ENCODE assay signal across 29 cellular contexts in the genomic region with DNA sequence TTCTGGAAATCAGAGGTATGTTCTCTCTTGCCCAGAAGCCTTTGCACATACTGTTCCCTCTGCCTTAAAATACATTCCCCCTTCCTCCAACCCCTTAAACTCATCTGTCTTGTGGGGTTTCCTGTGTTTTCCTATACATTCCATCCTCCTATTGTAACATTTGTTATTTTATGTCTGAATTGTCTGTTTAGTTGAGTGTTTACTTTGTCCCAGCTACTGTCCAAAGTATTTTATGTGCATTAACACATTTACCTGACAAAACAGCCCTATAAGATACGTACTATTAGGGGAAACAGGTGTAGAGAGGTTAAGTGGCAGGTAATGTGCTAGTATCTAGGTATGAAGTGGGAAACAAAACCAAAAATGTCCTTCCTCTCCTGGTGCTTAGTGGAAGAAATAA. TPM values are rescaled to one million over a fixed set of nuclear protein-coding genes. Genes with fewer than 3 reads are reported as not detected.
DNase-seq lines count a peak whose midpoint lies in the region; ATAC-seq and TF ChIP-seq lines count a peak whose summit lies in the region.
"Had no signal": no experiment of that assay in that cellular context is flagged by ENCODE, and none has a peak within 500 bp of the region (broad histone marks: within the 10 kb centered on the region; RNA-seq: fewer than 3 reads in every experiment).

No MANE protein-coding gene starts in this region.

- no peaks in the 10 kb centered on the region for H3K9me3 Mint-ChIP-seq in activated T-cell treated with anti-CD3 and anti-CD28 coated beads, Interleukin-2, amount 50 U/mL, for 72 hours
- H3K9me3 Mint-ChIP-seq in activated T-cell treated with anti-CD3 and anti-CD28 coated beads, Interleukin-2, amount 50 U/mL, for 4 hours = no peaks in the 10 kb centered on the region
- H3K9me3 Mint-ChIP-seq in activated T-helper 17 cell treated with anti-CD3 and anti-CD28 coated beads, Interleukin-2, amount 50 U/mL, for 72 hours = no peaks in the 10 kb centered on the region
- H3K9me3 Mint-ChIP-seq in naive thymus-derived CD4-positive, alpha-beta T cell = no peaks in the 10 kb centered on the region

- peaks cover 7 to 70% (median 8%) of the 10 kb centered on the region in 3 experiments for H3K36me3 ChIP-seq in naive thymus-derived CD4-positive, alpha-beta T cell (ENCODE audit: control insufficient read depth in 2 of 3, insufficient read depth in 3 of 3, low read length in 3 of 3)

- H3K36me3 Mint-ChIP-seq in activated T-cell treated with anti-CD3 and anti-CD28 coated beads, Interleukin-2, amount 50 U/mL, for 72 hours (ENCODE audit: insufficient read depth in 2 of 2) = peaks cover 0 to 2% of the 10 kb centered on the region in 2 donors
- H3K36me3 Mint-ChIP-seq in activated T-cell treated with anti-CD3 and anti-CD28 coated beads, Interleukin-2, amount 50 U/mL, for 4 hours (ENCODE audit: insufficient read depth) = peaks cover 23% of the 10 kb centered on the region
- peaks cover 85% of the 10 kb centered on the region for H3K36me3 Mint-ChIP-seq in activated T-helper 17 cell treated with anti-CD3 and anti-CD28 coated beads, Interleukin-2, amount 50 U/mL, for 72 hours (ENCODE audit: low read depth)
- peaks cover 4 to 23% (median 17%) of the 10 kb centered on the region in 5 donors for H3K36me3 Mint-ChIP-seq in naive thymus-derived CD4-positive, alpha-beta T cell

- H3K4me3 ChIP-seq in naive thymus-derived CD4-positive, alpha-beta T cell (ENCODE audit: low read length) = no peak overlapping the region

- DNase-seq in activated T-cell treated with anti-CD3 and anti-CD28 coated beads, Interleukin-2, amount 50 U/mL, for 72 hours = no peak
- DNase-seq in activated T-cell treated with anti-CD3 and anti-CD28 coated beads, Interleukin-2, amount 50 U/mL, for 4 hours = no peak
- no peak for DNase-seq in naive thymus-derived CD4-positive, alpha-beta T cell
- DNase-seq in erythroblast (lab: John Stamatoyannopoulos, UW) (no peak), dedifferentiated amniotic fluid mesenchymal stem cell (ENCODE audit: extremely low spot score) (no peak)
- DNase-seq: Caco-2, Karpas-422, NCI-H1092 treated with DMSO at 0.1 percent for 48 hours, NCI-H1436, NCI-H187, NCI-H2081 treated with DMSO at 0.1 percent for 48 hours, NCI-H2171, NCI-H226, NCI-H510A, NCI-H69, SHP77 had no signal

- intact Hi-C loops in naive thymus-derived CD4-positive, alpha-beta T cell (cut with micrococcal nuclease) = no loop called here

- no peak for ATAC-seq in activated T-cell treated with anti-CD3 and anti-CD28 coated beads, Interleukin-2, amount 50 U/mL, for 72 hours (replicated peaks in 1 of 2)
- ATAC-seq in activated T-cell treated with anti-CD3 and anti-CD28 coated beads, Interleukin-2, amount 50 U/mL, for 4 hours = no peak
- no peak for ATAC-seq in activated T-helper 17 cell treated with anti-CD3 and anti-CD28 coated beads, Interleukin-2, amount 50 U/mL, for 72 hours (replicated peaks)
- ATAC-seq in naive thymus-derived CD4-positive, alpha-beta T cell = no peak
- ATAC-seq in GM21723 (IDR thresholded peaks at IDR 0.05; ENCODE audit: unreplicated experiment) (no peak), HG03175 (IDR thresholded peaks at IDR 0.05; ENCODE audit: unreplicated experiment) (no peak)
- ATAC-seq: HCT116, HepG2, Panc1 had no signal

- POLR2A ChIA-PET in naive thymus-derived CD4-positive, alpha-beta T cell (lab: Charles Lee) = no interaction called here

- TF ChIP-seq POLR2A in erythroblast (IDR thresholded peaks at IDR 0.05; ENCODE audit: low read length) = no peak

- no peaks in the 10 kb centered on the region for H3K4me1 Mint-ChIP-seq in activated T-cell treated with anti-CD3 and anti-CD28 coated beads, Interleukin-2, amount 50 U/mL, for 72 hours (ENCODE audit: low read depth)
- H3K4me1 Mint-ChIP-seq in activated T-cell treated with anti-CD3 and anti-CD28 coated beads, Interleukin-2, amount 50 U/mL, for 4 hours (ENCODE audit: low read depth) = no peaks in the 10 kb centered on the region
- H3K4me1 Mint-ChIP-seq in activated T-helper 17 cell treated with anti-CD3 and anti-CD28 coated beads, Interleukin-2, amount 50 U/mL, for 72 hours = no peaks in the 10 kb centered on the region
- H3K4me1 Mint-ChIP-seq in naive thymus-derived CD4-positive, alpha-beta T cell = peaks cover 0 to 6% (median 0%) of the 10 kb centered on the region in 7 donors

- no peaks in the 10 kb centered on the region for H3K4me1 ChIP-seq in naive thymus-derived CD4-positive, alpha-beta T cell (ENCODE audit: control insufficient read depth in 2 of 2, insufficient read depth in 2 of 2, low read length in 2 of 2)
- H3K4me1 ChIP-seq: Caco-2 had no signal

- no peaks in the 10 kb centered on the region for H3K27me3 ChIP-seq in naive thymus-derived CD4-positive, alpha-beta T cell (ENCODE audit: control insufficient read depth in 2 of 2, insufficient read depth in 2 of 2, low read length in 2 of 2)

- no peaks in the 10 kb centered on the region for H3K27me3 Mint-ChIP-seq in activated T-cell treated with anti-CD3 and anti-CD28 coated beads, Interleukin-2, amount 50 U/mL, for 72 hours (ENCODE audit: low read depth)
- no peaks in the 10 kb centered on the region for H3K27me3 Mint-ChIP-seq in activated T-cell treated with anti-CD3 and anti-CD28 coated beads, Interleukin-2, amount 50 U/mL, for 4 hours (ENCODE audit: low read depth)
- no peaks in the 10 kb centered on the region for H3K27me3 Mint-ChIP-seq in activated T-helper 17 cell treated with anti-CD3 and anti-CD28 coated beads, Interleukin-2, amount 50 U/mL, for 72 hours
- no peaks in the 10 kb centered on the region for H3K27me3 Mint-ChIP-seq in naive thymus-derived CD4-positive, alpha-beta T cell

- CTCF ChIA-PET in naive thymus-derived CD4-positive, alpha-beta T cell (lab: Charles Lee) = no interaction called here

- no peak overlapping the region for H3K27ac ChIP-seq in naive thymus-derived CD4-positive, alpha-beta T cell (ENCODE audit: low read depth, low read length)
- H3K27ac ChIP-seq: RWPE1 had no signal

- no peak overlapping the region for H3K4me3 Mint-ChIP-seq in activated T-cell treated with anti-CD3 and anti-CD28 coated beads, Interleukin-2, amount 50 U/mL, for 72 hours
- no peak overlapping the region for H3K4me3 Mint-ChIP-seq in activated T-cell treated with anti-CD3 and anti-CD28 coated beads, Interleukin-2, amount 50 U/mL, for 4 hours
- no peak overlapping the region for H3K4me3 Mint-ChIP-seq in activated T-helper 17 cell treated with anti-CD3 and anti-CD28 coated beads, Interleukin-2, amount 50 U/mL, for 72 hours
- H3K4me3 Mint-ChIP-seq in naive thymus-derived CD4-positive, alpha-beta T cell = no peak overlapping the region

- peak overlapping the region; percentile 49 for H3K27ac Mint-ChIP-seq in activated T-cell treated with anti-CD3 and anti-CD28 coated beads, Interleukin-2, amount 50 U/mL, for 72 hours
- H3K27ac Mint-ChIP-seq in activated T-helper 17 cell treated with anti-CD3 and anti-CD28 coated beads, Interleukin-2, amount 50 U/mL, for 72 hours = peak overlapping the region; percentile 15
- peak overlapping the region in 7 of 9 donors; percentile 2 to 77 (median 19) for H3K27ac Mint-ChIP-seq in naive thymus-derived CD4-positive, alpha-beta T cell

- H3K9me3 ChIP-seq in naive thymus-derived CD4-positive, alpha-beta T cell (ENCODE audit: control insufficient read depth in 2 of 3, low read length in 3 of 3) = no peaks in the 10 kb centered on the region
- H3K9me3 ChIP-seq: Caco-2 had no signal

RNA-seq across cellular contexts. Expression of gene CHCT1, which starts 42.1 kb away (rescaled TPM):
- under 1 TPM; 0.46 to 0.67 TPM for total RNA-seq in activated T-cell treated with anti-CD3 and anti-CD28 coated beads, Interleukin-2, amount 50 U/mL, for 72 hours
- total RNA-seq in activated T-cell treated with anti-CD3 and anti-CD28 coated beads, Interleukin-2, amount 50 U/mL, for 4 hours = under 1 TPM in 1 of 3 donors, not detected in 2; 0.21 TPM
- total RNA-seq in activated T-helper 17 cell treated with anti-CD3 and anti-CD28 coated beads, Interleukin-2, amount 50 U/mL, for 72 hours = not detected
- total RNA-seq in naive thymus-derived CD4-positive, alpha-beta T cell = not detected
- polyA plus RNA-seq in naive thymus-derived CD4-positive, alpha-beta T cell = not detected
- total RNA-seq: A172, Caco-2, H1, HepG2, HT1080, OCI-LY7, SK-MEL-5 had no signal
- polyA plus RNA-seq: BJ, HepG2 had no signal
